ENCODE assay signal across 28 cellular contexts in the genomic region with DNA sequence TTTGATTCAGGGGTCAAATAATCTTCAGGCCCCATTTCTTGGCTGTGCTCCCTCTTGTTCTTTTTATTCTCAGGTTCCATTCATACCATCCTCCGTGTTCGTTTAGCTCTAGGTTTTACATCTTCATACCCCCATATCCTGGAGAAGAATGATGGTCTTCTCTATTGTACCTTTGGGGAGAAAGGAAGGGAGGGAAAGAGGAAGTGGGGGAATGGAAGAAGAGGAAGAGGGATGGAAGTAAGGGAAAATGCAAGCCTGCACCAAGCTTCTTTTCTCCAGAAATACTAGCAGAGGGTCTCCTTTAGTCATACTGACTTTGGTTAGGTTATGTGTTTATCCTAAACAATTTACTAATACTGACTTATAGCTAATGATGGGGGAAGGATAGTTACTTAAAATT.
"Had no signal": no experiment of that assay in that cellular context is flagged by ENCODE, and none has a peak within 500 bp of the region (broad histone marks: within the 10 kb centered on the region; RNA-seq: fewer than 3 reads in every experiment).

No MANE protein-coding gene starts in this region.

- H3K27ac Mint-ChIP-seq: activated B cell treated with CpG ODN at 0.5 μM for 24 hours; activated CD8-positive, alpha-beta T cell treated with anti-CD3 and anti-CD28 coated beads for 36 hours; activated naive CD8-positive, alpha-beta T cell; activated T-helper 17 cell treated with anti-CD3 and anti-CD28 coated beads, Interleukin-2, amount 50 U/mL, for 72 hours; dendritic cell treated with granulocyte-macrophage colony-stimulating factor and Interleukin-4, amounts not matched to agents 40 ng/mL and 50 ng/mL, for 4 days; effector memory CD8-positive, alpha-beta T cell had no signal

- H3K4me3 Mint-ChIP-seq: activated B cell treated with CpG ODN at 0.5 μM for 24 hours; activated CD8-positive, alpha-beta T cell treated with anti-CD3 and anti-CD28 coated beads for 36 hours; activated naive CD8-positive, alpha-beta T cell; activated T-cell treated with anti-CD3 and anti-CD28 coated beads, Interleukin-2, amount 50 U/mL, for 4 hours; activated T-helper 17 cell treated with anti-CD3 and anti-CD28 coated beads, Interleukin-2, amount 50 U/mL, for 72 hours; central memory CD8-positive, alpha-beta T cell; dendritic cell treated with granulocyte-macrophage colony-stimulating factor and Interleukin-4, amounts not matched to agents 40 ng/mL and 50 ng/mL, for 4 days; effector memory CD8-positive, alpha-beta T cell had no signal

- H3K9me3 Mint-ChIP-seq: activated B cell treated with CpG ODN at 0.5 μM for 24 hours; activated CD8-positive, alpha-beta T cell treated with anti-CD3 and anti-CD28 coated beads for 36 hours; activated T-cell treated with anti-CD3 and anti-CD28 coated beads, Interleukin-2, amount 50 U/mL, for 4 hours; activated T-helper 17 cell treated with anti-CD3 and anti-CD28 coated beads, Interleukin-2, amount 50 U/mL, for 72 hours; central memory CD8-positive, alpha-beta T cell; dendritic cell treated with granulocyte-macrophage colony-stimulating factor and Interleukin-4, amounts not matched to agents 40 ng/mL and 50 ng/mL, for 4 days; effector memory CD8-positive, alpha-beta T cell had no signal

- H3K27ac ChIP-seq: brain microvascular endothelial cell, coronary artery, dorsolateral prefrontal cortex, epithelial cell of prostate, esophagus squamous epithelium, gastroesophageal sphincter had no signal

- ATAC-seq: activated CD4-positive, CD25-positive, alpha-beta regulatory T cell treated with anti-CD3 and anti-CD28 coated beads, Interleukin-2, amount 50 U/mL, for 24 hours; activated CD8-positive, alpha-beta T cell treated with anti-CD3 and anti-CD28 coated beads for 36 hours; activated T-cell treated with anti-CD3 and anti-CD28 coated beads, Interleukin-2, amount 50 U/mL, for 4 hours; activated T-helper 17 cell treated with anti-CD3 and anti-CD28 coated beads, Interleukin-2, amount 50 U/mL, for 72 hours; effector memory CD8-positive, alpha-beta T cell; gastroesophageal sphincter had no signal

- H3K4me1 Mint-ChIP-seq: activated B cell treated with CpG ODN at 0.5 μM for 24 hours; activated T-helper 17 cell treated with anti-CD3 and anti-CD28 coated beads, Interleukin-2, amount 50 U/mL, for 72 hours; central memory CD8-positive, alpha-beta T cell had no signal

- H3K36me3 Mint-ChIP-seq: activated naive CD8-positive, alpha-beta T cell had no signal

- H3K27me3 Mint-ChIP-seq: activated B cell treated with CpG ODN at 0.5 μM for 24 hours; activated T-helper 17 cell treated with anti-CD3 and anti-CD28 coated beads, Interleukin-2, amount 50 U/mL, for 72 hours; dendritic cell treated with granulocyte-macrophage colony-stimulating factor and Interleukin-4, amounts not matched to agents 40 ng/mL and 50 ng/mL, for 4 days had no signal

- DNase-seq: activated B cell treated with CpG ODN at 0.5 μM for 24 hours; activated CD4-positive, alpha-beta T cell treated with anti-CD3 and anti-CD28 coated beads for 48 hours; activated CD4-positive, alpha-beta T cell treated with anti-CD3 and anti-CD28 coated beads, Interleukin-2, amount 50 U/mL, for 1 hour; activated CD4-positive, alpha-beta T cell treated with anti-CD3 and anti-CD28 coated beads, Interleukin-2, amount 50 U/mL, for 48 hours; activated CD8-positive, alpha-beta memory T cell treated with anti-CD3 and anti-CD28 coated beads for 24 hours; activated CD8-positive, alpha-beta T cell treated with anti-CD3 and anti-CD28 coated beads for 36 hours; activated effector memory CD4-positive, alpha-beta T cell treated with Interleukin-2 at 50 U/mL for 16 hours; activated gamma-delta T cell treated with Interleukin-2 at 50 U/mL for 16 hours; activated naive CD4-positive, alpha-beta T cell treated with anti-CD3 and anti-CD28 coated beads, Interleukin-2, amount 50 U/mL, for 16 hours; activated naive CD4-positive, alpha-beta T cell treated with Interleukin-2 at 50 U/mL for 16 hours; activated T-cell treated with anti-CD3 and anti-CD28 coated beads, Interleukin-2, amount 50 U/mL, for 4 hours; amniotic stem cell; anterior cingulate cortex; brain microvascular endothelial cell; dorsolateral prefrontal cortex; effector CD4-positive, alpha-beta T cell; effector memory CD8-positive, alpha-beta T cell; esophagus squamous epithelium; foreskin melanocyte; T-helper 2 cell had no signal
